8 cellular contexts compared by ENCODE assay signal in the genomic region with DNA sequence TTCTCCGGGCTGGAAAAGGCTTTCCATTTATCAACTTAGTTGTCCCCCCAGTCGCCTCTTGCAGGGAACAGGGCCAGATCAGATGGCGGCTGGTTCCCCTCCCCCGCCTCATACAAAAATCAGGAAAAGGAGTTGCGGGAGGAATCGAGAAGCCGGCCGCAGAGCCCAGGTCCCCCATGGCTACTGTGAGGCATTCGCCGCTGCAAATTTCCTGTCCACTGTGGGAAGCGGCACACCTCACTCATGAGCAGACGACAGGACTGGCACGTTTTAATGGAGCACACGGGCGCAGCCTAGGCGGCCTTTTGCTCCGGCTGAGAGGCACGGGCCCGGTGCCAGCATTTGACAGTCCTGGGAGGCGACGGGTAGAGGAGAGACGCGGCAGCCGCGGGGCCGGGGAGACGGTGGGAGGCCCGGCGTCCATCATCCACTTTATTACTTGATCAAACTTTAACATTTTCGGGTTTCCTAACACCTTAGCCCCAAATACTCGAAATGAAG. TPM values are rescaled to one million over a fixed set of nuclear protein-coding genes. Genes with fewer than 3 reads are reported as not detected.
DNase-seq lines count a peak whose midpoint lies in the region; ATAC-seq and TF ChIP-seq lines count a peak whose summit lies in the region.

No MANE protein-coding gene starts in this region.

- H2BK20ac ChIP-seq in IMR-90 (ENCODE audit: low read depth, low read length), result no peak overlapping the region

- POLR2A ChIA-PET in IMR-90 (lab: Charles Lee; ENCODE audit: unreplicated experiment), result interaction anchor here (0.6 kb wide), 1 partner anchor 187 kb away, joined by 3 read pairs; no protein-coding TSS in a partner anchor
- POLR2A ChIA-PET in activated CD8-positive, alpha-beta T cell treated with anti-CD3 and anti-CD28 coated beads for 36 hours (lab: Charles Lee), result interaction anchor here (1.0 kb wide), 1 partner anchor 9 kb away, joined by 4 read pairs; no protein-coding TSS in a partner anchor

- H2BK5ac ChIP-seq in IMR-90 (ENCODE audit: low read depth, low read length, poor library complexity, severe bottlenecking), result no peak overlapping the region

- H3K9ac ChIP-seq in IMR-90 (ENCODE audit: low read depth, low read length), result no peak overlapping the region

- no peaks in the 10 kb centered on the region for H3K79me1 ChIP-seq in IMR-90 (ENCODE audit: low read depth in 1 of 2, low read length in 2 of 2)

- H3K27me3 ChIP-seq in IMR-90 (ENCODE audit: control insufficient read depth, insufficient read depth, low read length) (peaks cover 37% of the 10 kb centered on the region), thoracic aorta (replicated peaks; ENCODE audit: insufficient read depth) (peaks cover 10% of the 10 kb centered on the region)

- no peak overlapping the region for H2AK9ac ChIP-seq in IMR-90 (replicated peaks; ENCODE audit: low read depth, low read length, poor library complexity)

- BruUV-seq in IMR-90 (replicated peaks; lab: Mats Ljungman, UMichigan), result no TSS peak

- TF ChIP-seq POLR2A in IMR-90 (IDR thresholded peaks at IDR 0.05; ENCODE audit: low read depth, low read length), result no peak

- no peak overlapping the region for H2AK5ac ChIP-seq in IMR-90 (ENCODE audit: low read depth, low read length)

- H3K4me2 ChIP-seq in IMR-90 (ENCODE audit: low read depth, low read length), result peak overlapping the region; percentile 43

- no peak overlapping the region for H4K8ac ChIP-seq in IMR-90 (ENCODE audit: low read depth in 2 of 2, low read length in 2 of 2)

- peaks cover 19% of the 10 kb centered on the region for H3K4me1 Mint-ChIP-seq in CD14-positive monocyte
- H3K4me1 Mint-ChIP-seq in activated CD8-positive, alpha-beta T cell treated with anti-CD3 and anti-CD28 coated beads for 36 hours (ENCODE audit: low read depth), result peaks cover 15% of the 10 kb centered on the region

- H2AFZ ChIP-seq in IMR-90 (replicated peaks; ENCODE audit: low read length, poor library complexity), result peak overlapping the region; percentile 79

- H3K36me3 Mint-ChIP-seq in CD14-positive monocyte, result peaks cover 9 to 13% of the 10 kb centered on the region in 2 donors
- H3K36me3 Mint-ChIP-seq in activated CD8-positive, alpha-beta T cell treated with anti-CD3 and anti-CD28 coated beads for 36 hours (ENCODE audit: low read depth), result no peaks in the 10 kb centered on the region

- H3K4me3 Mint-ChIP-seq in CD14-positive monocyte, result peak overlapping the region; percentile 83 to 97
- H3K4me3 Mint-ChIP-seq in activated CD8-positive, alpha-beta T cell treated with anti-CD3 and anti-CD28 coated beads for 36 hours, result peak overlapping the region; percentile 67

- H3K23ac ChIP-seq in IMR-90 (ENCODE audit: low read depth, low read length), result no peak overlapping the region

- no peak for TF ChIP-seq CTCF in CD14-positive monocyte (IDR thresholded peaks at IDR 0.05)
- no peak for TF ChIP-seq CTCF in IMR-90 (conservative IDR thresholded peaks at IDR 0.05; ENCODE audit: low read depth, low read length)
- no peak for TF ChIP-seq CTCF in activated CD8-positive, alpha-beta T cell treated with anti-CD3 and anti-CD28 coated beads for 36 hours (IDR thresholded peaks at IDR 0.05)
- TF ChIP-seq CTCF in thoracic aorta (IDR thresholded peaks at IDR 0.05), result no peak

- no peak overlapping the region for H3K4ac ChIP-seq in IMR-90 (ENCODE audit: low read depth, low read length)

- intact Hi-C loops in CD14-positive monocyte (cut with micrococcal nuclease) (no loop called here), IMR-90 (cut with micrococcal nuclease) (loop anchor here (2.0 kb wide), 1 partner anchor 16 kb away; no protein-coding TSS in a partner anchor)
- intact Hi-C loops in activated CD8-positive, alpha-beta T cell treated with anti-CD3 and anti-CD28 coated beads for 36 hours (cut with micrococcal nuclease), result no loop called here

- no peak for TF ChIP-seq RAD21 in IMR-90 (IDR thresholded peaks at IDR 0.05; ENCODE audit: low read length)

- 6% methylated on average over 12 of the region's 31 CpGs; no CpG with 5 or more reads in 1 of the 2 experiments for WGBS in IMR-90 (ENCODE audit: extremely low coverage in 2 of 2, insufficient read length in 1 of 2), 2 experiments

- DNase-seq in CD14-positive monocyte (ENCODE audit: low spot score) (no peak), IMR-90 (no peak), islet precursor cell (peak; percentile 59), thoracic aorta (ENCODE audit: low spot score) (no peak), GOT3 (lab: John Stamatoyannopoulos, UW) (no peak)
- DNase-seq in activated CD8-positive, alpha-beta T cell treated with anti-CD3 and anti-CD28 coated beads for 36 hours, result no peak

- 0 out of 2 replicates have a peak, but pooled peaks cover 3% of the 10 kb centered on the region for H4K20me1 ChIP-seq in IMR-90 (ENCODE audit: insufficient read depth, low read length)

- H3K4me1 ChIP-seq in IMR-90 (ENCODE audit: control insufficient read depth, insufficient read depth, low read length) (no peaks in the 10 kb centered on the region), thoracic aorta (ENCODE audit: control insufficient read depth in 1 of 2, low read depth in 2 of 2) (peaks cover 13 to 25% of the 10 kb centered on the region in 2 donors)

- no peak overlapping the region for H2BK15ac ChIP-seq in IMR-90 (ENCODE audit: low read depth, low read length)

- H3K56ac ChIP-seq in IMR-90 (ENCODE audit: extremely low read depth, insufficient read depth, low read length), result no peak overlapping the region

- H3K27me3 Mint-ChIP-seq in CD14-positive monocyte (ENCODE audit: low read depth in 3 of 3), result peaks cover 69 to 87% (median 82%) of the 10 kb centered on the region in 3 donors
- peaks cover 47% of the 10 kb centered on the region for H3K27me3 Mint-ChIP-seq in activated CD8-positive, alpha-beta T cell treated with anti-CD3 and anti-CD28 coated beads for 36 hours

- ATAC-seq in IMR-90 (ENCODE audit: low read depth) (peak; percentile 6; the same call in 1 of the 2 replicates), thoracic aorta (ENCODE audit: insufficient number of reproducible peaks, low FRiP score, low read depth) (no peak), GM19351 (IDR thresholded peaks at IDR 0.05; ENCODE audit: unreplicated experiment) (no peak), HG02885 (IDR thresholded peaks at IDR 0.05; ENCODE audit: poor library complexity, unreplicated experiment) (no peak)
- ATAC-seq in activated CD8-positive, alpha-beta T cell treated with anti-CD3 and anti-CD28 coated beads for 36 hours, result no peak

- no peak overlapping the region for H4K5ac ChIP-seq in IMR-90 (ENCODE audit: low read depth, low read length)

- dilution Hi-C loops in IMR-90 (cut with HindIII; ENCODE audit: low sequenced_read_pairs, unreplicated experiment), result no loop called here

- H3K9me1 ChIP-seq in IMR-90 (ENCODE audit: insufficient read depth, low read length), result no peaks in the 10 kb centered on the region

- H3K4me3 ChIP-seq in IMR-90 (ENCODE audit: insufficient read depth, low read depth, low read length) (no peak overlapping the region), thoracic aorta (peak overlapping the region; percentile 64)

- CTCF ChIA-PET in IMR-90 (lab: Yijun Ruan, JAX), result interaction anchor here (1.0 kb wide), 1 partner anchor 10 kb away, joined by 6 read pairs; no protein-coding TSS in a partner anchor
- CTCF ChIA-PET in activated CD8-positive, alpha-beta T cell treated with anti-CD3 and anti-CD28 coated beads for 36 hours (lab: Charles Lee), result no interaction called here

- in situ Hi-C loops in IMR-90 (cut with MboI; ENCODE audit: low sequenced_read_pairs), result no loop called here

- H3K14ac ChIP-seq in IMR-90 (replicated peaks; ENCODE audit: low read depth, low read length), result no peak overlapping the region

- H4K91ac ChIP-seq in IMR-90 (ENCODE audit: insufficient read depth, low read depth, low read length), result no peak overlapping the region

- peak overlapping the region in 1 of 7 donors; percentile 32 for H3K27ac Mint-ChIP-seq in CD14-positive monocyte
- no peak overlapping the region for H3K27ac Mint-ChIP-seq in activated CD8-positive, alpha-beta T cell treated with anti-CD3 and anti-CD28 coated beads for 36 hours

- H3K36me3 ChIP-seq in IMR-90 (ENCODE audit: control insufficient read depth, insufficient read depth, low read length), result no peaks in the 10 kb centered on the region
- H3K36me3 ChIP-seq in thoracic aorta, result no peaks in the 10 kb centered on the region

- H3K9me3 Mint-ChIP-seq in CD14-positive monocyte, result peaks cover 0 to 24% (median 11%) of the 10 kb centered on the region in 7 donors
- H3K9me3 Mint-ChIP-seq in activated CD8-positive, alpha-beta T cell treated with anti-CD3 and anti-CD28 coated beads for 36 hours, result no peaks in the 10 kb centered on the region

- H3K18ac ChIP-seq in IMR-90 (ENCODE audit: low read depth, low read length), result no peak overlapping the region

- H3K9me3 ChIP-seq in IMR-90 (ENCODE audit: control insufficient read depth, insufficient read depth, low read length) (no peaks in the 10 kb centered on the region; the same call in 1 of the 2 replicates), thoracic aorta (no peaks in the 10 kb centered on the region)

- no peak overlapping the region for H2BK120ac ChIP-seq in IMR-90 (ENCODE audit: low read depth, low read length)

- H3K27ac ChIP-seq in IMR-90 (ENCODE audit: insufficient read depth, low read length), result no peak overlapping the region
- H3K27ac ChIP-seq in thoracic aorta, result no peak overlapping the region

TF ChIP-seq in IMR-90, 13 proteins besides CTCF, POLR2A, EP300 and RAD21 (continues in another document):
- TF ChIP-seq NFE2L2 (IDR thresholded peaks at IDR 0.05; ENCODE audit: low read depth, low read length) (no peak), SMC3 (IDR thresholded peaks at IDR 0.05; ENCODE audit: low read depth, low read length) (no peak), RFX5 (IDR thresholded peaks at IDR 0.05; ENCODE audit: low read depth, low read length) (no peak), CHD1 (IDR thresholded peaks at IDR 0.05; ENCODE audit: low read depth, low read length) (no peak), BHLHE40 (IDR thresholded peaks at IDR 0.05; ENCODE audit: low read depth, low read length) (no peak), MAFK (IDR thresholded peaks at IDR 0.05; ENCODE audit: low read depth, low read length) (no peak)
- TF ChIP-seq, protein P1, sequence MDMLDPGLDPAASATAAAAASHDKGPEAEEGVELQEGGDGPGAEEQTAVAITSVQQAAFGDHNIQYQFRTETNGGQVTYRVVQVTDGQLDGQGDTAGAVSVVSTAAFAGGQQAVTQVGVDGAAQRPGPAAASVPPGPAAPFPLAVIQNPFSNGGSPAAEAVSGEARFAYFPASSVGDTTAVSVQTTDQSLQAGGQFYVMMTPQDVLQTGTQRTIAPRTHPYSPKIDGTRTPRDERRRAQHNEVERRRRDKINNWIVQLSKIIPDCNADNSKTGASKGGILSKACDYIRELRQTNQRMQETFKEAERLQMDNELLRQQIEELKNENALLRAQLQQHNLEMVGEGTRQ (IDR thresholded peaks at IDR 0.05; ENCODE audit: low read depth, low read length), result no peak

RNA-seq across cellular contexts. Expression of a gene that starts 1.1 kb away (rescaled TPM):
- polyA plus RNA-seq in CD14-positive monocyte (not detected), IMR-90 (2012; rRNA removed) (0.29 and 0.33 TPM in 2 replicates)
- total RNA-seq in IMR-90 (2012; rRNA removed) (0.18 and 0.28 TPM in 2 replicates), thoracic aorta (under 1 TPM in 1 of 2 donors, not detected in 1; 0.28 TPM)
- polyA plus RNA-seq in IMR-90 (2012; cell fraction: cytosol; rRNA removed), result 0.21 and 0.23 TPM in 2 replicates
- polyA plus RNA-seq in IMR-90 (2012; cell fraction: nucleus; rRNA removed; ENCODE audit: low replicate concordance), result 0.02 and 0.08 TPM in 2 replicates
- total RNA-seq in activated CD8-positive, alpha-beta T cell treated with anti-CD3 and anti-CD28 coated beads for 36 hours, result 1 to 10 TPM; 2.2 to 2.3 TPM
